In the genomic region with DNA sequence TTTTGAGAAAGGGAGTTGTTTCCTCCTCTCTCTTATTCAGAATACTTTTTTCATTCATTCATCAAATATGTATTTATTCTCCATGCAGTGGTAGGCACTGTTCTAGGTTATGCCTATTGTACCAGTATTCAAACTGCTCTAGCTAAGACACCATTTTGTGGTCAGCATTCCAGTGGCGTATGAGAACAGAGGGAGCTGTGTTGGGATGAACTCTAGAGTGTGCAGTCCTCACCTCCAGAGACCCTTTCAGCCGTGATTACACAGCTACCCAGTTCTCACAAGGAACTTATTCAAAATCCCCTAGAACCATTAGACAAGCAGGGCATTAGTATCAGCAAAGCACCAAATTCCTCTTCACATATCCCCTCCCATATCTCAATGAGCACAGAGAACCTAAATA, we compare ENCODE assay signal across 31 cellular contexts. TPM values are rescaled to one million over a fixed set of nuclear protein-coding genes. Genes with fewer than 3 reads are reported as not detected.
"Had no signal": no experiment of that assay in that cellular context is flagged by ENCODE, and none has a peak within 500 bp of the region (broad histone marks: within the 10 kb centered on the region; RNA-seq: fewer than 3 reads in every experiment).

No MANE protein-coding gene starts in this region.

- H3K27me3 Mint-ChIP-seq: dendritic cell treated with granulocyte-macrophage colony-stimulating factor and Interleukin-4, amounts not matched to agents 40 ng/mL and 50 ng/mL, for 4 days; naive thymus-derived CD4-positive, alpha-beta T cell; type B pancreatic cell had no signal

- ATAC-seq: esophagus mucosa; foreskin keratinocyte; heart right ventricle; left cardiac atrium; left lung; naive thymus-derived CD4-positive, alpha-beta T cell; sciatic nerve; stimulated activated effector memory CD8-positive, alpha-beta T cell treated with anti-CD3 and anti-CD28 coated beads, Interleukin-12 subunit alpha, Interleukin-12 subunit beta, amount 100 ng/mL, for 72 hours; stimulated activated naive CD8-positive, alpha-beta T cell treated with anti-CD3 and anti-CD28 coated beads, Interleukin-15, Interleukin-2, amounts not matched to agents 100 U/mL and 50 U/mL, for 24 hours had no signal

- H3K4me1 ChIP-seq: neural progenitor cell, prostate gland had no signal

- H3K4me3 ChIP-seq: neural progenitor cell, prostate gland, right atrium auricular region, smooth muscle cell, testis, tibial artery had no signal

- DNase-seq: effector CD8-positive, alpha-beta T cell; endodermal cell; foreskin keratinocyte; glutamatergic neuron; heart right ventricle; hippocampal formation; left cardiac atrium; left lung; mesenchymal stem cell; naive thymus-derived CD4-positive, alpha-beta T cell; nucleus accumbens; stimulated activated CD4-positive, alpha-beta T cell treated with anti-CD3 and anti-CD28 coated beads, Interleukin-2, amount 100 ng/mL, for 24 hours; stimulated activated CD4-positive, alpha-beta T cell treated with anti-CD3 and anti-CD28 coated beads, Interleukin-4, amount 100 ng/mL, for 24 hours; stimulated activated naive CD8-positive, alpha-beta T cell treated with anti-CD3 and anti-CD28 coated beads, Interleukin-15, Interleukin-2, amounts not matched to agents 100 U/mL and 50 U/mL, for 24 hours; substantia nigra; testis; tibial artery had no signal

- H3K27ac Mint-ChIP-seq: dendritic cell treated with granulocyte-macrophage colony-stimulating factor and Interleukin-4, amounts not matched to agents 40 ng/mL and 50 ng/mL, for 4 days; endodermal cell; mesothelial cell of epicardium; naive thymus-derived CD4-positive, alpha-beta T cell; nephron; neural progenitor cell; stimulated activated effector memory CD8-positive, alpha-beta T cell treated with anti-CD3 and anti-CD28 coated beads, Interleukin-12 subunit alpha, Interleukin-12 subunit beta, amount 100 ng/mL, for 72 hours; type B pancreatic cell had no signal

- H3K4me3 Mint-ChIP-seq: dendritic cell treated with granulocyte-macrophage colony-stimulating factor and Interleukin-4, amounts not matched to agents 40 ng/mL and 50 ng/mL, for 4 days; endodermal cell; mesothelial cell of epicardium; nephron; neural progenitor cell; stimulated activated effector memory CD8-positive, alpha-beta T cell treated with anti-CD3 and anti-CD28 coated beads, Interleukin-12 subunit alpha, Interleukin-12 subunit beta, amount 100 ng/mL, for 72 hours; type B pancreatic cell had no signal

- H3K9me3 ChIP-seq: left lung, prostate gland, testis had no signal

- H3K4me1 Mint-ChIP-seq: endodermal cell had no signal

- H3K27me3 ChIP-seq: foreskin keratinocyte, heart right ventricle, left lung, neural progenitor cell, right atrium auricular region, testis, tibial artery had no signal

RNA-seq across cellular contexts. Expression of a gene that starts 17.6 kb away (rescaled TPM):
- total RNA-seq: endodermal cell, foreskin keratinocyte, kidney epithelial cell, lung microvascular endothelial cell, mesothelial cell of epicardium, osteocyte, smooth muscle cell had no signal
